In genomic region chr19:1906985-1907562, GRCh38 we compare ENCODE assay signal across 7 cellular contexts. TPM values are rescaled to one million over a fixed set of nuclear protein-coding genes. Genes with fewer than 3 reads are reported as not detected.
DNase-seq lines count a peak whose midpoint lies in the region; ATAC-seq and TF ChIP-seq lines count a peak whose summit lies in the region.
"Had no signal": no experiment of that assay in that cellular context is flagged by ENCODE, and none has a peak within 500 bp of the region (broad histone marks: within the 10 kb centered on the region; RNA-seq: fewer than 3 reads in every experiment).

No MANE protein-coding gene starts in this region.

- H3K27me3 Mint-ChIP-seq in activated T-cell treated with anti-CD3 and anti-CD28 coated beads, Interleukin-2, amount 50 U/mL, for 24 hours, result no peaks in the 10 kb centered on the region
- H3K27me3 Mint-ChIP-seq: IgD-negative memory B cell had no signal

- DNase-seq in activated T-cell treated with anti-CD3 and anti-CD28 coated beads, Interleukin-2, amount 50 U/mL, for 24 hours, result no peak
- DNase-seq in activated T-cell treated with anti-CD3 and anti-CD28 coated beads for 4 hours (no peak), epithelial cell of esophagus (ENCODE audit: low read depth) (no peak)

- H3K27ac ChIP-seq in temporal lobe (ENCODE audit: low read depth, low read length), result peak overlapping the region; percentile 92

- H3K4me3 Mint-ChIP-seq in activated T-cell treated with anti-CD3 and anti-CD28 coated beads, Interleukin-2, amount 50 U/mL, for 24 hours, result peak overlapping the region; percentile 45

- peak overlapping the region; percentile 30 for H3K4me3 ChIP-seq in epithelial cell of esophagus (ENCODE audit: low read length)

- TF ChIP-seq CTCF in epithelial cell of esophagus (IDR thresholded peaks at IDR 0.05; ENCODE audit: insufficient read depth, low read depth, low read length, missing control alignments), result no peak

- peaks cover 24% of the 10 kb centered on the region for H3K36me3 Mint-ChIP-seq in activated T-cell treated with anti-CD3 and anti-CD28 coated beads, Interleukin-2, amount 50 U/mL, for 24 hours (ENCODE audit: low read depth)
- H3K36me3 Mint-ChIP-seq: IgD-negative memory B cell had no signal

- H3K27ac Mint-ChIP-seq in activated T-cell treated with anti-CD3 and anti-CD28 coated beads, Interleukin-2, amount 50 U/mL, for 24 hours, result peak overlapping the region; percentile 67

- H3K9me3 Mint-ChIP-seq in activated T-cell treated with anti-CD3 and anti-CD28 coated beads, Interleukin-2, amount 50 U/mL, for 24 hours, result no peaks in the 10 kb centered on the region
- H3K9me3 Mint-ChIP-seq: IgD-negative memory B cell had no signal

- ATAC-seq in esophagus mucosa (no peak), HG03108 (IDR thresholded peaks at IDR 0.05; ENCODE audit: unreplicated experiment) (no peak)

- H3K4me1 Mint-ChIP-seq in activated T-cell treated with anti-CD3 and anti-CD28 coated beads, Interleukin-2, amount 50 U/mL, for 24 hours (ENCODE audit: low read depth), result peaks cover 66% of the 10 kb centered on the region

RNA-seq across cellular contexts. Expression of gene ADAT3, which starts 1.9 kb away (rescaled TPM):
- total RNA-seq in temporal lobe, result 0.74 TPM
- total RNA-seq in esophagus mucosa, result 5.5 TPM

RNA-seq across cellular contexts. Expression of gene SCAMP4, which starts 1.9 kb away (rescaled TPM):
- total RNA-seq in temporal lobe (22.1 TPM), esophagus mucosa (45.6 TPM)

RNA-seq across cellular contexts. Expression of gene ABHD17A, which starts 21.8 kb away (rescaled TPM):
- total RNA-seq in temporal lobe (22.6 TPM), esophagus mucosa (50.9 TPM)

RNA-seq across cellular contexts. Expression of gene CSNK1G2, which starts 33.9 kb away (rescaled TPM):
- 30.2 TPM for total RNA-seq in temporal lobe
- total RNA-seq in esophagus mucosa, result 38.8 TPM

RNA-seq across cellular contexts. Expression of gene KLF16, which starts 43.7 kb away (rescaled TPM):
- total RNA-seq in temporal lobe (3.4 TPM), esophagus mucosa (23.4 TPM)
